Comparison of ENCODE assay signal across 1 cellular context in genomic region chr5:60830581-60831127, GRCh38.
TF ChIP-seq lines count a peak whose summit lies in the region.

No MANE protein-coding gene starts in this region.

TF ChIP-seq in HepG2, 621 proteins besides CTCF, POLR2A, EP300 and RAD21:
- TF ChIP-seq ZBTB40 (IDR thresholded peaks at IDR 0.05): no peak
- TF ChIP-seq ZBTB40 (CRISPR knock-in tag; IDR thresholded peaks at IDR 0.05): no peak
- TF ChIP-seq CEBPB (IDR thresholded peaks at IDR 0.05; ENCODE audit: borderline replicate concordance, low read depth, low read length): 0 out of 2 replicates have a peak, but pooled peaks have one; percentile 29
- no peak for TF ChIP-seq ZNF17 (CRISPR knock-in tag; IDR thresholded peaks at IDR 0.05)
TF ChIP-seq in HepG2: peak in this region for 1.
